8 cellular contexts compared by ENCODE assay signal in the genomic region with DNA sequence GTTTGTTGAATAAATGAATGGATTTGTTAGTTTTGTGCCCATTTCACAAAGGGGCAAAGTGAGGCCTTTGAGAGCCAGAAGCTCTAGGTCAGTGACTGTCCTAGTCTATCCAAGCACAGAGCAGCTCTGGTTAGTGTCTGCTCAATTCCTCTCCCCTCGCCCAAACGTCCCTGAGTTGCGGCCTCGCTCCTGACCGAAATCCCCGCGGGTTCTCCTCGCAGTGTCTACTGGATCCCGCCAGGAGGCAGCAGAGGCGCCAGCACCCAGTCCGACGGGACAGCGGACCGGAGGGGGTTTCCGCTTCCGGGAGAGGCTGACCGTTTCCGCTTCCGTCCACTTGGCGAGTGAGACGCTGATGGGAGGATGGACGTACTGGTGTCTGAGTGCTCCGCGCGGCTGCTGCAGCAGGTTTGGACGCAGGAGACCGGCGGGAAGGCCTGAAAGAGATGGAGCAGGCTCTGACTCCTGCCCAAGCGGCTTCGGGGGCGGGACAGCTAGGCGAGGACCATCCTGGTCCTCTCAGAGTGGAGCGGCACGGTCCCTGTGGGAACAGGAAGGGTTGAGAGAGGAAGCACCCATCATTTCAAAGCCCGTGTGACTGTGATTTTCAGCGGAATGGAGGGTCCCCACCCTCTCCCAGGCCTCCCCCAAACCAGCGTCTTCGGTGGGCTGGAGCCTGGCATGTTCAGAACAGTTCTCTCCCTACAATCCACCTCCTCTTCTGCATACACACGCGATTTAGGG. TPM values are rescaled to one million over a fixed set of nuclear protein-coding genes. Genes with fewer than 3 reads are reported as not detected.
DNase-seq lines count a peak whose midpoint lies in the region; ATAC-seq and TF ChIP-seq lines count a peak whose summit lies in the region.

A gene (plus strand): TSS at position 336 of the 744 bp plus-strand sequence. CDS start 28 bp downstream, at position 364.

- no peaks in the 10 kb centered on the region for H3K27me3 Mint-ChIP-seq in activated CD4-positive, alpha-beta T cell treated with anti-CD3 and anti-CD28 coated beads, Interleukin-2, amount 10 ng/mL, durations not matched to agents 24 days and 14 days

- peaks cover 26% of the 10 kb centered on the region for H3K4me1 Mint-ChIP-seq in activated CD4-positive, alpha-beta T cell treated with anti-CD3 and anti-CD28 coated beads, Interleukin-2, amount 10 ng/mL, durations not matched to agents 24 days and 14 days

- H3K27ac ChIP-seq in C4-2B (peak within 1 kb of the TSS; percentile 79), coronary artery (peak within 1 kb of the TSS; percentile 65 to 83), layer of hippocampus (ENCODE audit: low read depth, low read length) (peak within 1 kb of the TSS; percentile 49)

- intact Hi-C loops in activated CD4-positive, alpha-beta T cell treated with anti-CD3 and anti-CD28 coated beads, Interleukin-2, amount 10 ng/mL, durations not matched to agents 24 days and 14 days (cut with micrococcal nuclease) = loop anchor here (1.0 to 5.0 kb wide), 4 partner anchors 74 to 1096 kb away; a partner anchor contains a TSS

- H3K9me3 Mint-ChIP-seq in activated CD4-positive, alpha-beta T cell treated with anti-CD3 and anti-CD28 coated beads, Interleukin-2, amount 10 ng/mL, durations not matched to agents 24 days and 14 days = no peaks in the 10 kb centered on the region

- H3K36me3 Mint-ChIP-seq in activated CD4-positive, alpha-beta T cell treated with anti-CD3 and anti-CD28 coated beads, Interleukin-2, amount 10 ng/mL, durations not matched to agents 24 days and 14 days (ENCODE audit: low read depth) = peaks cover 32% of the 10 kb centered on the region

- H3K27ac Mint-ChIP-seq in activated CD4-positive, alpha-beta T cell treated with anti-CD3 and anti-CD28 coated beads, Interleukin-2, amount 10 ng/mL, durations not matched to agents 24 days and 14 days = peak within 1 kb of the TSS; percentile 93

- TF ChIP-seq CTCF in C4-2B (conservative IDR thresholded peaks at IDR 0.05) (peak; percentile 98), coronary artery (IDR thresholded peaks at IDR 0.05) (peak; percentile 91)

- H3K27me3 ChIP-seq in layer of hippocampus (ENCODE audit: control insufficient read depth, insufficient read depth, low read length) = no peaks in the 10 kb centered on the region

- peak; percentile 70 to 90 for DNase-seq in NCI-H526 (lab: John Stamatoyannopoulos, UW)
- peak; percentile 97 for DNase-seq in activated CD4-positive, alpha-beta T cell treated with anti-CD3 and anti-CD28 coated beads, Interleukin-2, amount 10 ng/mL, durations not matched to agents 24 days and 14 days
- DNase-seq in coronary artery (ENCODE audit: low spot score) = peak; percentile 96
- DNase-seq in stimulated activated CD4-positive, alpha-beta T cell treated with anti-CD3 and anti-CD28 coated beads, Interleukin-1b, Interleukin-23, amount 100 ng/mL, for 4 hours (ENCODE audit: low read depth in 2 of 2) = peak; percentile 75 to 85

- ATAC-seq in GM19324 (IDR thresholded peaks at IDR 0.05; ENCODE audit: low FRiP score, unreplicated experiment) = peak; percentile 85
- ATAC-seq in HG03469 (IDR thresholded peaks at IDR 0.05; ENCODE audit: unreplicated experiment) = peak; percentile 64

- H3K4me3 Mint-ChIP-seq in activated CD4-positive, alpha-beta T cell treated with anti-CD3 and anti-CD28 coated beads, Interleukin-2, amount 10 ng/mL, durations not matched to agents 24 days and 14 days = peak within 1 kb of the TSS; percentile 95

- H3K4me3 ChIP-seq in coronary artery = peak within 1 kb of the TSS; percentile 98

RNA-seq across cellular contexts. Expression of the gene that starts here (rescaled TPM):
- 140 and 143 TPM in 2 replicates for total RNA-seq in activated CD4-positive, alpha-beta T cell treated with anti-CD3 and anti-CD28 coated beads, Interleukin-2, amount 10 ng/mL, durations not matched to agents 24 days and 14 days

Comparison
In these comparisons a context has a peak if more than half of its experiments do, and no peak if none do; other contexts are left out.
1. Peak in every context shown above with its lines: DNase-seq, ATAC-seq, H3K4me3 ChIP-seq and H3K27ac ChIP-seq.